ENCODE assay signal across 2 cellular contexts in genomic region chrY:12984637-12985344, GRCh38.
TF ChIP-seq lines count a peak whose summit lies in the region.

No MANE protein-coding gene starts in this region.

TF ChIP-seq in HepG2, 621 proteins besides CTCF, POLR2A, EP300 and RAD21:
- no peak for TF ChIP-seq CBX1 (IDR thresholded peaks at IDR 0.05; ENCODE audit: low read depth)
- TF ChIP-seq STAT5B (CRISPR knock-in tag; IDR thresholded peaks at IDR 0.05), result no peak
- no peak for TF ChIP-seq HOXD1 (CRISPR knock-in tag; IDR thresholded peaks at IDR 0.05)
- no peak for TF ChIP-seq ZNF768 (CRISPR knock-in tag; IDR thresholded peaks at IDR 0.05)
- no peak for TF ChIP-seq ZNF484 (CRISPR knock-in tag; IDR thresholded peaks at IDR 0.05; ENCODE audit: borderline replicate concordance, low read depth)
- TF ChIP-seq, protein P1, sequence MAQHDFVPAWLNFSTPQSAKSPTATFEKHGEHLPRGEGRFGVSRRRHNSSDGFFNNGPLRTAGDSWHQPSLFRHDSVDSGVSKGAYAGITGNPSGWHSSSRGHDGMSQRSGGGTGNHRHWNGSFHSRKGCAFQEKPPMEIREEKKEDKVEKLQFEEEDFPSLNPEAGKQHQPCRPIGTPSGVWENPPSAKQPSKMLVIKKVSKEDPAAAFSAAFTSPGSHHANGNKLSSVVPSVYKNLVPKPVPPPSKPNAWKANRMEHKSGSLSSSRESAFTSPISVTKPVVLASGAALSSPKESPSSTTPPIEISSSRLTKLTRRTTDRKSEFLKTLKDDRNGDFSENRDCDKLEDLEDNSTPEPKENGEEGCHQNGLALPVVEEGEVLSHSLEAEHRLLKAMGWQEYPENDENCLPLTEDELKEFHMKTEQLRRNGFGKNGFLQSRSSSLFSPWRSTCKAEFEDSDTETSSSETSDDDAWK (CRISPR knock-in tag; IDR thresholded peaks at IDR 0.05), result no peak
- TF ChIP-seq ARID2 (CRISPR knock-in tag; IDR thresholded peaks at IDR 0.05; ENCODE audit: borderline replicate concordance), result no peak
- TF ChIP-seq PHF8 (CRISPR knock-in tag; IDR thresholded peaks at IDR 0.05), result no peak
- TF ChIP-seq MTERF4 (CRISPR knock-in tag; IDR thresholded peaks at IDR 0.05), result no peak
- TF ChIP-seq CENPT (CRISPR knock-in tag; IDR thresholded peaks at IDR 0.05; ENCODE audit: low read depth), result no peak
- no peak for TF ChIP-seq SOX5 (CRISPR knock-in tag; IDR thresholded peaks at IDR 0.05; ENCODE audit: borderline replicate concordance)
- no peak for TF ChIP-seq WIZ (CRISPR knock-in tag; IDR thresholded peaks at IDR 0.05)
- TF ChIP-seq ZC3H13 (CRISPR knock-in tag; IDR thresholded peaks at IDR 0.05), result no peak
- no peak for TF ChIP-seq NRL (CRISPR knock-in tag; IDR thresholded peaks at IDR 0.05; ENCODE audit: borderline replicate concordance)

TF ChIP-seq in H1, 55 proteins besides CTCF, POLR2A, EP300 and RAD21:
- TF ChIP-seq ZNF274 (IDR thresholded peaks at IDR 0.05; ENCODE audit: borderline replicate concordance, extremely low read depth, low read length) (no peak), RBBP5 (IDR thresholded peaks at IDR 0.05; ENCODE audit: borderline replicate concordance, low read depth, low read length) (no peak), BCL11A (IDR thresholded peaks at IDR 0.05; ENCODE audit: low read depth in 2 of 2, low read length in 2 of 2) (no peak), USF2 (IDR thresholded peaks at IDR 0.05; ENCODE audit: low read length) (no peak), TAF1 (IDR thresholded peaks at IDR 0.05; ENCODE audit: low read depth, low read length) (0 out of 2 replicates have a peak, but pooled peaks have one; percentile 26)
